ENCODE assay signal across 1 cellular context in the genomic region with DNA sequence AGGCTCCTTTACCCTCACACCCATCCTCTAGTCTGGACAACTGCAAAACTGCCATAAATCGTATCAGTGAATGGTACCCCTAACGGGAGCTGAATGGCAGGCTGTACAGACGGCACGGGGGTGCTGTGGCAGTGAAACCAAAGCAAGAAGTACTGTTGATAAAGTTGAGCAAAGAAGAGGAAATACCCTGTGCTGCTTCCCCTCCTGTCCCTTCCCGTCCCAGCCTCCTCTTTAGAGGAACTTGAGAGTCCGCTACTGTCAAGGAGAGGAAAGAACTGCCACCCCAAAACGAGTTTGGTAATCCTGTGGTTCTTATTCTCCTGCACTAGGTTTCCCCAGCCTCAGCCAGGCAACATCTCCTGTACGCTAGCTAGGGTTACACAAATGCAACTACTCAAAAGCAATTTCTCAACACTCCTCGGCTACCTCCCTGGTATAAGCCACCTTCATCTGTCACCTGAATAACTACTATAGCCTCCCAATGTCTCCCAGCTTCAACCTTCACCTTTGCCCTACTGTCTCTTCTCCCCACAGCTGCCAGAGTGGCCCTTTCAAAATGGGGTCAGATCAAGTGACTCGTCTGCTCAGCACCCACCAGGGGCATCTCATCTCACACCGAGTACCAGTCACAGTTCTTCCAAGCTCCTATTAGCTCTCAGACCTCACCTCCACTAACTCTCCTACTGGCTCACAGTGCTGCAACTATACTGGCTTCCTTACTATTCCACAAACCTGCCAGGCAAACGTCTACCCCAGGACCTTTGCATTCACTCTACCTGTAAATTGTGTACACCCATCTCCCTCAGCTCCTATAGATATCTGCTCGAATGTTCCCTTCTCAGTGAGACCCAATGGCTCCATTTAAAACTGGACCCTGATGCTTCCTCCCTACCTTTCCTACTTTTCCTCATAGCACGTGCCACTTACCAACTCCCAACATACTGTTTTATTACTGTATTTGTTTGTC.
A peak's percentile ranks its signal among the peaks of the same experiment; 100 is the strongest.
TF ChIP-seq lines count a peak whose summit lies in the region.

No MANE protein-coding gene starts in this region.

TF ChIP-seq in K562, 482 proteins besides CTCF, POLR2A, EP300 and RAD21 (continued from another document):
- TF ChIP-seq ZBTB40 (IDR thresholded peaks at IDR 0.05) = peak; percentile 73; the same call in 1 of the 2 replicates
- no peak for TF ChIP-seq ZBTB40 (CRISPR knock-in tag; IDR thresholded peaks at IDR 0.05)
- TF ChIP-seq TCF15 (CRISPR knock-in tag; IDR thresholded peaks at IDR 0.05) = no peak
- no peak for TF ChIP-seq SIN3A (IDR thresholded peaks at IDR 0.05; ENCODE audit: borderline replicate concordance in 2 of 2, control insufficient read depth in 1 of 2, low read depth in 2 of 2, low read length in 2 of 2)
